In the genomic region with DNA sequence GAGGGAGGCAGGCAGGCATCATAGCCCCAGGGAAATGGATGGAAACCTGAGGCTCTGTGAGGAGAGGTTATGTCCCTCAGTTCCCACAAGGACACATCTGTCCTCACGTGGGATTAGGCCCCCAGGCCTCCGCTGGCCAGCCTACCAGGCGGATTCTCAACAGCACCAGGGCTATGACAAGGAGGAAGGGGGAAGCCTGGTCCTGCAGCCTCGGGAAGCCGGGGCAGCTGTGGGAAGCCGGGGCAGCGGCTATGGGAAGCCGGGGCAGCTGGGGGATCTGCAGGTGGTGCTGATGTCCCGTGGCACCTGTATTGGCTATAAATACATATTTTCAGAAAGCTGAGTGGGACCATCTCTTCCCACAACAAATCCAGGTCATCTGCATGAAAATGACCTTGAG, we compare ENCODE assay signal across 7 cellular contexts. TPM values are rescaled to one million over a fixed set of nuclear protein-coding genes. Genes with fewer than 3 reads are reported as not detected.
"Had no signal": no experiment of that assay in that cellular context is flagged by ENCODE, and none has a peak within 500 bp of the region (broad histone marks: within the 10 kb centered on the region; RNA-seq: fewer than 3 reads in every experiment).

No MANE protein-coding gene starts in this region.

- ATAC-seq: K562 had no signal

- H3K27ac ChIP-seq: GM23248 had no signal

- H3K9ac ChIP-seq: GM23248 had no signal

- H3K4me3 ChIP-seq: GM23248, K562 had no signal

- DNase-seq: GM23248, GOT3, H9, HCEC 1CT, IMR-90 had no signal

RNA-seq across cellular contexts. Expression of gene BSND, which starts 19.7 kb away (rescaled TPM):
- total RNA-seq: GM23248, H4, IMR-90, K562 had no signal
- polyA plus RNA-seq: GM23248, IMR-90, K562 had no signal

RNA-seq across cellular contexts. Expression of gene TMEM61, which starts 38.0 kb away (rescaled TPM):
- total RNA-seq: GM23248, IMR-90, K562 had no signal
- polyA plus RNA-seq: GM23248, IMR-90, K562 had no signal
